ENCODE assay signal across 10 cellular contexts in genomic region chr3:141878812-141879211, GRCh38. TPM values are rescaled to one million over a fixed set of nuclear protein-coding genes. Genes with fewer than 3 reads are reported as not detected.
DNase-seq lines count a peak whose midpoint lies in the region; ATAC-seq, FAIRE-seq and TF ChIP-seq lines count a peak whose summit lies in the region.
"Had no signal": no experiment of that assay in that cellular context is flagged by ENCODE, and none has a peak within 500 bp of the region (broad histone marks: within the 10 kb centered on the region; RNA-seq: fewer than 3 reads in every experiment).

No MANE protein-coding gene starts in this region.

- WGBS in HepG2 (ENCODE audit: low lambda C conversion rate), result 54% methylated on average over 2 of the region's 2 CpGs
- WGBS in right lobe of liver (ENCODE audit: insufficient coverage, low coverage, low lambda C conversion rate, missing lambda C conversion rate), result 43% methylated on average over 1 of the region's 2 CpGs

- H3K9ac ChIP-seq in HepG2 (ENCODE audit: insufficient read depth, low read depth, low read length), result 0 out of 2 replicates have a peak overlapping the region, but pooled peaks have one; percentile 86

- POLR2A ChIA-PET in HepG2 (lab: Yijun Ruan, JAX), result no interaction called here

- in situ Hi-C loops in HepG2 (cut with HindIII; ENCODE audit: extremely low pct_ligation_motif_present, low pct_unique_long_range_greater_than_20kb), result loop anchor here (10.0 kb wide), 1 partner anchor 144 kb away; the partner anchor contains the start of gene RNF7

- no TSS peak for BruUV-seq in HepG2 (replicated peaks; lab: Mats Ljungman, UMichigan)

- H3K4me3 ChIP-seq in HepG2 (replicated peaks in 1 of 3; ENCODE audit: insufficient read depth in 1 of 3, low read depth in 2 of 3, low read length in 3 of 3), result peak overlapping the region; percentile 92 to 99 (median 92); a peak in 5 of 6 replicates
- no peak overlapping the region for H3K4me3 ChIP-seq in right lobe of liver
- peak overlapping the region; percentile 78 for H3K4me3 ChIP-seq in fibroblast of the aortic adventitia (ENCODE audit: low read depth, low read length)
- peak overlapping the region; percentile 86 for H3K4me3 ChIP-seq in upper lobe of right lung

- H3K27ac ChIP-seq in HepG2 (ENCODE audit: extremely low read length, insufficient read depth, low read length) (no peak overlapping the region), right lobe of liver (no peak overlapping the region), VCaP (peak overlapping the region; percentile 90), upper lobe of right lung (no peak overlapping the region)

- no peaks in the 10 kb centered on the region for H3K9me3 ChIP-seq in HepG2 (ENCODE audit: low read length)
- H3K9me3 ChIP-seq in right lobe of liver, result no peaks in the 10 kb centered on the region
- no peaks in the 10 kb centered on the region for H3K9me3 ChIP-seq in upper lobe of right lung
- H3K9me3 ChIP-seq: mucosa of descending colon had no signal

- peaks cover 4% of the 10 kb centered on the region; the same call in 1 of the 2 replicates for H4K20me1 ChIP-seq in HepG2 (ENCODE audit: insufficient read depth, low read length)

- no peak for TF ChIP-seq EP300 in HepG2 (IDR thresholded peaks at IDR 0.05; ENCODE audit: low read depth in 2 of 2, low read length in 2 of 2)
- TF ChIP-seq EP300 in HepG2 (CRISPR knock-in tag; IDR thresholded peaks at IDR 0.05; ENCODE audit: borderline replicate concordance), result no peak

- no peak for TF ChIP-seq RAD21 in HepG2 (CRISPR knock-in tag; IDR thresholded peaks at IDR 0.05)

- no peak for FAIRE-seq in HepG2 (lab: Jason Lieb, UNC)
- FAIRE-seq: GM18507 had no signal

- ATAC-seq in HepG2 (no peak), right lobe of liver (no peak), upper lobe of right lung (no peak), HG02852 (IDR thresholded peaks at IDR 0.05; ENCODE audit: unreplicated experiment) (no peak), left lobe of liver (no peak)
- ATAC-seq: mucosa of descending colon had no signal

- no peak overlapping the region for H2AFZ ChIP-seq in HepG2 (ENCODE audit: low read length)

- CTCF ChIA-PET in HepG2 (lab: Yijun Ruan, JAX; ENCODE audit: low intra/inter-chr PET ratio, low total read pairs), result no interaction called here

- TF ChIP-seq POLR2A in HepG2 (IDR thresholded peaks at IDR 0.05; ENCODE audit: insufficient read depth in 1 of 2, low read depth in 2 of 2, low read length in 2 of 2), result no peak
- no peak for TF ChIP-seq POLR2A in right lobe of liver (IDR thresholded peaks at IDR 0.05)

- DNase-seq in HepG2 (ENCODE audit: low spot score), result no peak
- no peak for DNase-seq in right lobe of liver
- peak; percentile 65 for DNase-seq in fibroblast of the aortic adventitia (ENCODE audit: low read depth)
- no peak for DNase-seq in upper lobe of right lung
- no peak for DNase-seq in islet precursor cell
- DNase-seq in left lobe of liver (ENCODE audit: low spot score), result no peak

- H3K79me2 ChIP-seq in HepG2 (ENCODE audit: insufficient read depth, low read length), result peaks cover 63% of the 10 kb centered on the region

- no peaks in the 10 kb centered on the region for H3K27me3 ChIP-seq in HepG2 (ENCODE audit: control insufficient read depth in 1 of 2, insufficient read depth in 2 of 2, low read length in 2 of 2)
- no peaks in the 10 kb centered on the region for H3K27me3 ChIP-seq in right lobe of liver
- no peaks in the 10 kb centered on the region for H3K27me3 ChIP-seq in upper lobe of right lung

- H3K36me3 ChIP-seq in HepG2 (replicated peaks in 1 of 2; ENCODE audit: control insufficient read depth in 1 of 2, insufficient read depth in 2 of 2, low read length in 2 of 2), result peaks cover 0 to 9% of the 10 kb centered on the region in 2 experiments; a peak in 3 of 5 replicates
- no peaks in the 10 kb centered on the region for H3K36me3 ChIP-seq in right lobe of liver
- H3K36me3 ChIP-seq in upper lobe of right lung, result no peaks in the 10 kb centered on the region

- TF ChIP-seq CTCF in HepG2 (CRISPR knock-in tag; IDR thresholded peaks at IDR 0.05), result no peak
- TF ChIP-seq CTCF in right lobe of liver (IDR thresholded peaks at IDR 0.05), result no peak
- no peak for TF ChIP-seq CTCF in VCaP (conservative IDR thresholded peaks at IDR 0.05)
- TF ChIP-seq CTCF in fibroblast of the aortic adventitia (IDR thresholded peaks at IDR 0.05; ENCODE audit: insufficient read depth, low read length), result no peak
- TF ChIP-seq CTCF in upper lobe of right lung (IDR thresholded peaks at IDR 0.05), result no peak

- intact Hi-C loops in HepG2 (cut with micrococcal nuclease; ENCODE audit: unreplicated experiment), result loop anchor here (10.0 kb wide), 2 partner anchors 394 to 574 kb away; partner anchors contain the start of gene RASA2
- intact Hi-C loops in right lobe of liver (cut with DNase I), result no loop called here
- intact Hi-C loops in upper lobe of right lung (cut with DNase I), result no loop called here

- H3K4me1 ChIP-seq in HepG2 (ENCODE audit: insufficient read depth, low read length), result peaks cover 40% of the 10 kb centered on the region
- peaks cover 0 to 4% (median 0%) of the 10 kb centered on the region in 4 donors for H3K4me1 ChIP-seq in right lobe of liver
- peaks cover 21% of the 10 kb centered on the region for H3K4me1 ChIP-seq in upper lobe of right lung

- peak overlapping the region; percentile 81 for H3K4me2 ChIP-seq in HepG2 (ENCODE audit: low read depth, low read length)

TF ChIP-seq in HepG2, 621 proteins besides CTCF, POLR2A, EP300 and RAD21 (continues in another document):
- TF ChIP-seq MYC (CRISPR knock-in tag; IDR thresholded peaks at IDR 0.05; ENCODE audit: borderline replicate concordance), result no peak
- no peak for TF ChIP-seq ZNF639 (CRISPR knock-in tag; conservative IDR thresholded peaks at IDR 0.05)
- TF ChIP-seq ZSCAN29 (CRISPR knock-in tag; conservative IDR thresholded peaks at IDR 0.05), result no peak
- TF ChIP-seq PRDM15 (CRISPR knock-in tag; IDR thresholded peaks at IDR 0.05), result no peak

RNA-seq across cellular contexts. Expression of gene ATP1B3, which starts 2.4 kb away (rescaled TPM):
- 61.6 and 84.3 TPM in 2 replicates for total RNA-seq in HepG2 (2016; rRNA removed; fragmentation: Illumina TruSeq; extraction: Trizol)
- 17.6 and 23.7 TPM in 2 replicates for total RNA-seq in HepG2 (2016; cell fraction: cytosol; rRNA removed; fragmentation: Illumina TruSeq; extraction: Trizol; ENCODE audit: low read depth)
- 60.7 and 84.6 TPM in 2 replicates for total RNA-seq in HepG2 (2016; cell fraction: insoluble cytoplasmic fraction; rRNA removed; fragmentation: Illumina TruSeq; extraction: Trizol)
- total RNA-seq in HepG2 (2016; cell fraction: membrane; rRNA removed; fragmentation: Illumina TruSeq; extraction: Trizol), result 41.4 and 48.2 TPM in 2 replicates
- 107 and 136 TPM in 2 replicates for total RNA-seq in HepG2 (2016; cell fraction: nucleus; rRNA removed; fragmentation: Illumina TruSeq; extraction: Trizol)
- polyA plus RNA-seq in HepG2 (2011; rRNA removed), result 65.8 and 93.6 TPM in 2 replicates
- 60.4 and 102 TPM in 2 replicates for polyA plus RNA-seq in HepG2 (2011; cell fraction: cytosol; rRNA removed)
- polyA plus RNA-seq in HepG2 (2011; cell fraction: nucleus; rRNA removed), result 27.5 and 41.2 TPM in 2 replicates
- 108 TPM in 2 replicates for polyA plus RNA-seq in HepG2 (2012)
- polyA plus RNA-seq in HepG2 (2016; cell fraction: cytosol; fragmentation: Illumina TruSeq; extraction: Trizol; ENCODE audit: low read depth), result 33.3 and 33.4 TPM in 2 replicates
- 90.6 and 101 TPM in 2 replicates for polyA plus RNA-seq in HepG2 (2016; cell fraction: insoluble cytoplasmic fraction; fragmentation: Illumina TruSeq; extraction: Trizol; ENCODE audit: low read depth)
- 46.3 and 50.2 TPM in 2 replicates for polyA plus RNA-seq in HepG2 (2016; cell fraction: membrane; fragmentation: Illumina TruSeq; extraction: Trizol; ENCODE audit: low read depth)
- polyA plus RNA-seq in HepG2 (2016; cell fraction: nucleus; fragmentation: Illumina TruSeq; extraction: Trizol; ENCODE audit: insufficient read depth, low read depth), result 276 and 302 TPM in 2 replicates
- polyA minus RNA-seq in HepG2 (2011; rRNA and poly(A)+ RNA removed; ENCODE audit: low replicate concordance), result 36.0 and 221 TPM in 2 replicates
- 33.3 and 35.0 TPM in 2 replicates for polyA minus RNA-seq in HepG2 (2011; cell fraction: cytosol; rRNA and poly(A)+ RNA removed)
- 20.1 and 20.8 TPM in 2 replicates for polyA minus RNA-seq in HepG2 (2011; cell fraction: nucleus; rRNA and poly(A)+ RNA removed)
- 10 to 100 TPM in 3 of 6 experiments, 1 to 10 TPM in 3; 6.6 to 19.4 (median 9.3) TPM for total RNA-seq in right lobe of liver
- total RNA-seq in fibroblast of the aortic adventitia (ENCODE audit: low replicate concordance), result 68.4 and 70.2 TPM in 2 replicates
- 161 TPM for total RNA-seq in upper lobe of right lung
- 4.4 TPM for total RNA-seq in left lobe of liver

Comparison
In these comparisons a context has a peak if more than half of its experiments do, and no peak if none do; other contexts are left out.
1. H3K4me3 ChIP-seq: peak in HepG2 (3 of 3), fibroblast of the aortic adventitia (single experiment) and upper lobe of right lung (single experiment); none in right lobe of liver (0 of 3).